25 cellular contexts compared by ENCODE assay signal in the genomic region with DNA sequence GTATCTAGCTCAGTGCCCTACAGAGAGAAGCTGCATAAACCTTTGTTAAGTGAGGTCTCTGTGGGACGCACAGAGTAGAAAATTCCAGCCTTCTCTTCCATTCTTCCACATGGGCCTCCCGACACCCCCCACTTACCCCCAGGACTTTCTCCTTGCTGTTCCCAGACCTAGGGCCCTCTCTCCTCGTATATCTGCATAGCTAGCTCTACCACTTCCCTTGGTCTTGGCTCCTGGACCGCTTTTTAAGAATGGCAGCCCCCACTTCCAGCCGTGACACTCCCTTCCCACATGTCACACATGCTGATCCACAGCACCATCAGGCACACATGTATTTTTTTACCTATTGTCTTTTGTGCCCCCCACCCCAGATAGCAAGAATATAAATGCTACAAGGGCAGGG. TPM values are rescaled to one million over a fixed set of nuclear protein-coding genes. Genes with fewer than 3 reads are reported as not detected.
A peak's percentile ranks its signal among the peaks of the same experiment; 100 is the strongest.
DNase-seq lines count a peak whose midpoint lies in the region; ATAC-seq and TF ChIP-seq lines count a peak whose summit lies in the region.
"Had no signal": no experiment of that assay in that cellular context is flagged by ENCODE, and none has a peak within 500 bp of the region (broad histone marks: within the 10 kb centered on the region; RNA-seq: fewer than 3 reads in every experiment).

No MANE protein-coding gene starts in this region.

- no peaks in the 10 kb centered on the region for H3K27me3 Mint-ChIP-seq in activated T-cell treated with anti-CD3 and anti-CD28 coated beads, Interleukin-2, amount 50 U/mL, for 72 hours (ENCODE audit: low read depth)
- no peaks in the 10 kb centered on the region for H3K27me3 Mint-ChIP-seq in activated T-cell treated with anti-CD3 and anti-CD28 coated beads, Interleukin-2, amount 50 U/mL, for 4 hours (ENCODE audit: low read depth)
- H3K27me3 Mint-ChIP-seq in CD4-positive, alpha-beta T cell: no peaks in the 10 kb centered on the region
- H3K27me3 Mint-ChIP-seq in WTC11 (ENCODE audit: low read depth) (no peaks in the 10 kb centered on the region), neural crest cell (ENCODE audit: low read depth) (no peaks in the 10 kb centered on the region)

- ATAC-seq in activated T-cell treated with anti-CD3 and anti-CD28 coated beads, Interleukin-2, amount 50 U/mL, for 72 hours (replicated peaks in 1 of 2): no peak
- no peak for ATAC-seq in activated T-cell treated with anti-CD3 and anti-CD28 coated beads, Interleukin-2, amount 50 U/mL, for 4 hours
- no peak for ATAC-seq in CD4-positive, alpha-beta T cell (ENCODE audit: poor library complexity)
- ATAC-seq in WTC11: no peak

- no peak for TF ChIP-seq CTCF in CD4-positive, alpha-beta T cell (IDR thresholded peaks at IDR 0.05)
- TF ChIP-seq CTCF in WTC11 (IDR thresholded peaks at IDR 0.05) (no peak), neural crest cell (conservative IDR thresholded peaks at IDR 0.05) (no peak), right atrium auricular region (IDR thresholded peaks at IDR 0.05) (no peak)

- no peaks in the 10 kb centered on the region for H3K4me1 ChIP-seq in right atrium auricular region
- H3K4me1 ChIP-seq: BLaER1 had no signal

- H3K9me3 ChIP-seq in CD4-positive, alpha-beta T cell (ENCODE audit: control insufficient read depth, low read length): no peaks in the 10 kb centered on the region
- no peaks in the 10 kb centered on the region for H3K9me3 ChIP-seq in right atrium auricular region
- H3K9me3 ChIP-seq: BLaER1, MG63, SJSA1 had no signal

- no peak overlapping the region for H3K27ac ChIP-seq in CD4-positive, alpha-beta T cell (ENCODE audit: low read depth, low read length)
- no peak overlapping the region for H3K27ac ChIP-seq in right atrium auricular region
- H3K27ac ChIP-seq: BLaER1, SJSA1 had no signal

- H3K4me3 ChIP-seq in right atrium auricular region: no peak overlapping the region
- H3K4me3 ChIP-seq: BLaER1, MG63, SJSA1 had no signal

- no peak for DNase-seq in activated T-cell treated with anti-CD3 and anti-CD28 coated beads, Interleukin-2, amount 50 U/mL, for 72 hours
- no peak for DNase-seq in activated T-cell treated with anti-CD3 and anti-CD28 coated beads, Interleukin-2, amount 50 U/mL, for 4 hours
- DNase-seq in CD4-positive, alpha-beta T cell: no peak
- DNase-seq in WTC11 (ENCODE audit: low spot score): no peak
- no peak for DNase-seq in neural crest cell (ENCODE audit: low read depth, low spot score)
- DNase-seq in right atrium auricular region (ENCODE audit: low spot score): no peak
- no peak for DNase-seq in NCI-H1436 (lab: John Stamatoyannopoulos, UW)
- DNase-seq in SK-N-DZ (ENCODE audit: low spot score): no peak
- DNase-seq: DMS153, DND-41, IMR-90, KG1, MG63, NCI-H1417, NCI-H1694 treated with DMSO at 0.1 percent for 48 hours, NCI-H2081, NCI-H2227 treated with DMSO at 0.1 percent for 48 hours, NCI-H526 treated with DMSO at 0.1 percent for 48 hours, Right ventricle myocardium superior, RPMI8226 had no signal

- peaks cover 8 to 25% of the 10 kb centered on the region in 2 donors for H3K36me3 Mint-ChIP-seq in activated T-cell treated with anti-CD3 and anti-CD28 coated beads, Interleukin-2, amount 50 U/mL, for 72 hours (ENCODE audit: insufficient read depth in 2 of 2)
- H3K36me3 Mint-ChIP-seq in activated T-cell treated with anti-CD3 and anti-CD28 coated beads, Interleukin-2, amount 50 U/mL, for 4 hours (ENCODE audit: insufficient read depth): peaks cover 28% of the 10 kb centered on the region
- peaks cover 89% of the 10 kb centered on the region for H3K36me3 Mint-ChIP-seq in CD4-positive, alpha-beta T cell (ENCODE audit: low read depth)
- H3K36me3 Mint-ChIP-seq in WTC11 (no peaks in the 10 kb centered on the region), neural crest cell (ENCODE audit: low read depth) (peaks cover 4% of the 10 kb centered on the region)

- CTCF ChIA-PET in CD4-positive, alpha-beta T cell (lab: Charles Lee): interaction anchor here (1.0 kb wide), 2 partner anchors 36 to 37 kb away, joined by 3 to 4 read pairs; no protein-coding TSS in a partner anchor
- CTCF ChIA-PET in WTC11 (lab: Charles Lee): interaction anchor here (0.6 to 2.0 kb wide), 3 partner anchors 9 to 122 kb away, joined by 4 to 9 read pairs (median 4); no protein-coding TSS in a partner anchor

- H3K4me1 Mint-ChIP-seq in activated T-cell treated with anti-CD3 and anti-CD28 coated beads, Interleukin-2, amount 50 U/mL, for 72 hours (ENCODE audit: low read depth): peaks cover 16% of the 10 kb centered on the region
- peaks cover 17% of the 10 kb centered on the region for H3K4me1 Mint-ChIP-seq in activated T-cell treated with anti-CD3 and anti-CD28 coated beads, Interleukin-2, amount 50 U/mL, for 4 hours (ENCODE audit: low read depth)
- peaks cover 19% of the 10 kb centered on the region for H3K4me1 Mint-ChIP-seq in CD4-positive, alpha-beta T cell (ENCODE audit: low read depth)
- H3K4me1 Mint-ChIP-seq in WTC11 (peaks cover 26% of the 10 kb centered on the region), neural crest cell (peaks cover 3% of the 10 kb centered on the region)

- no peaks in the 10 kb centered on the region for H3K27me3 ChIP-seq in CD4-positive, alpha-beta T cell (ENCODE audit: control insufficient read depth, insufficient read depth, low read length)
- no peaks in the 10 kb centered on the region for H3K27me3 ChIP-seq in right atrium auricular region
- H3K27me3 ChIP-seq: BLaER1, MG63, SJSA1 had no signal

- H3K9me3 Mint-ChIP-seq in activated T-cell treated with anti-CD3 and anti-CD28 coated beads, Interleukin-2, amount 50 U/mL, for 72 hours: no peaks in the 10 kb centered on the region
- no peaks in the 10 kb centered on the region for H3K9me3 Mint-ChIP-seq in activated T-cell treated with anti-CD3 and anti-CD28 coated beads, Interleukin-2, amount 50 U/mL, for 4 hours
- no peaks in the 10 kb centered on the region for H3K9me3 Mint-ChIP-seq in CD4-positive, alpha-beta T cell
- no peaks in the 10 kb centered on the region for H3K9me3 Mint-ChIP-seq in WTC11
- H3K9me3 Mint-ChIP-seq in neural crest cell: no peaks in the 10 kb centered on the region

- intact Hi-C loops in CD4-positive, alpha-beta T cell (cut with DNase I, micrococcal nuclease): no loop called here

- no peak overlapping the region for H3K4me3 Mint-ChIP-seq in activated T-cell treated with anti-CD3 and anti-CD28 coated beads, Interleukin-2, amount 50 U/mL, for 72 hours
- H3K4me3 Mint-ChIP-seq in activated T-cell treated with anti-CD3 and anti-CD28 coated beads, Interleukin-2, amount 50 U/mL, for 4 hours: no peak overlapping the region
- H3K4me3 Mint-ChIP-seq in CD4-positive, alpha-beta T cell: no peak overlapping the region
- H3K4me3 Mint-ChIP-seq in WTC11: no peak overlapping the region
- no peak overlapping the region for H3K4me3 Mint-ChIP-seq in neural crest cell

- H3K36me3 ChIP-seq in right atrium auricular region: no peaks in the 10 kb centered on the region
- H3K36me3 ChIP-seq: BLaER1, MG63, SJSA1 had no signal

- H3K27ac Mint-ChIP-seq in activated T-cell treated with anti-CD3 and anti-CD28 coated beads, Interleukin-2, amount 50 U/mL, for 72 hours: peak overlapping the region; percentile 1
- H3K27ac Mint-ChIP-seq in CD4-positive, alpha-beta T cell: peak overlapping the region; percentile 27
- H3K27ac Mint-ChIP-seq in WTC11 (peak overlapping the region; percentile 50; the same call in 1 of the 2 replicates), neural crest cell (ENCODE audit: unreplicated experiment) (peak overlapping the region; percentile 79)

- POLR2A ChIA-PET in CD4-positive, alpha-beta T cell (lab: Charles Lee): interaction anchor here (0.7 kb wide), 1 partner anchor 22 kb away, joined by 4 read pairs; no protein-coding TSS in a partner anchor
- POLR2A ChIA-PET in WTC11 (lab: Charles Lee): no interaction called here

TF ChIP-seq in WTC11, 78 proteins besides CTCF, POLR2A, EP300 and RAD21:
- TF ChIP-seq ETV6 (CRISPR knock-in tag; IDR thresholded peaks at IDR 0.05): no peak
- no peak for TF ChIP-seq ZNF671 (CRISPR knock-in tag; IDR thresholded peaks at IDR 0.05)

RNA-seq across cellular contexts. Expression of gene FOXJ1, which starts 16.7 kb away (rescaled TPM):
- 1 to 10 TPM; 1.4 to 1.5 TPM for total RNA-seq in activated T-cell treated with anti-CD3 and anti-CD28 coated beads, Interleukin-2, amount 50 U/mL, for 72 hours
- total RNA-seq in activated T-cell treated with anti-CD3 and anti-CD28 coated beads, Interleukin-2, amount 50 U/mL, for 4 hours: 1 to 10 TPM in 2 of 3 donors, under 1 TPM in 1; 0.71 to 2.8 (median 1.8) TPM
- total RNA-seq in CD4-positive, alpha-beta T cell: under 1 TPM; 0.63 to 0.89 TPM
- total RNA-seq in WTC11 (2021) (6.2 to 11.8 TPM (median 6.8 TPM) in 3 replicates), neural crest cell (4.3 and 4.5 TPM in 2 replicates), right atrium auricular region (not detected)
- 0.70 and 0.80 TPM in 2 replicates for polyA plus RNA-seq in SK-N-DZ (2014; cell fraction: cytosol; rRNA removed)
- polyA plus RNA-seq in SK-N-DZ (2014; cell fraction: nucleus; rRNA removed): 0.21 and 1.1 TPM in 2 replicates
- total RNA-seq: H4, IMR-90, NCI-H460, Right ventricle myocardium superior, SJSA1 had no signal
- polyA plus RNA-seq: AG04450 had no signal

RNA-seq across cellular contexts. Expression of gene EXOC7, which starts 54.2 kb away (rescaled TPM):
- 10 to 100 TPM; 66.7 to 77.8 TPM for total RNA-seq in activated T-cell treated with anti-CD3 and anti-CD28 coated beads, Interleukin-2, amount 50 U/mL, for 72 hours
- total RNA-seq in activated T-cell treated with anti-CD3 and anti-CD28 coated beads, Interleukin-2, amount 50 U/mL, for 4 hours: 100 to 1,000 TPM in 1 of 3 donors, 10 to 100 TPM in 2; 89.9 to 106 (median 91.0) TPM
- 10 to 100 TPM; 88.1 to 90.6 TPM for total RNA-seq in CD4-positive, alpha-beta T cell
- total RNA-seq in WTC11 (2021) (90.0 to 126 TPM (median 96.2 TPM) in 3 replicates), neural crest cell (195 and 205 TPM in 2 replicates), right atrium auricular region (10 to 100 TPM; 56.0 to 65.3 TPM)
- polyA plus RNA-seq in SK-N-DZ (2014; cell fraction: cytosol; rRNA removed): 57.8 and 63.1 TPM in 2 replicates
- polyA plus RNA-seq in SK-N-DZ (2014; cell fraction: nucleus; rRNA removed): 161 and 177 TPM in 2 replicates

Comparison
In these comparisons a context has a peak if more than half of its experiments do, and no peak if none do; other contexts are left out.
1. H3K27ac Mint-ChIP-seq: peak in every context shown above with its lines; median percentile 79 in neural crest cell; 50 in WTC11; 27 in CD4-positive, alpha-beta T cell; 1 in activated T-cell treated with anti-CD3 and anti-CD28 coated beads, Interleukin-2, amount 50 U/mL, for 72 hours.